ENCODE assay signal across 9 cellular contexts in the genomic region with DNA sequence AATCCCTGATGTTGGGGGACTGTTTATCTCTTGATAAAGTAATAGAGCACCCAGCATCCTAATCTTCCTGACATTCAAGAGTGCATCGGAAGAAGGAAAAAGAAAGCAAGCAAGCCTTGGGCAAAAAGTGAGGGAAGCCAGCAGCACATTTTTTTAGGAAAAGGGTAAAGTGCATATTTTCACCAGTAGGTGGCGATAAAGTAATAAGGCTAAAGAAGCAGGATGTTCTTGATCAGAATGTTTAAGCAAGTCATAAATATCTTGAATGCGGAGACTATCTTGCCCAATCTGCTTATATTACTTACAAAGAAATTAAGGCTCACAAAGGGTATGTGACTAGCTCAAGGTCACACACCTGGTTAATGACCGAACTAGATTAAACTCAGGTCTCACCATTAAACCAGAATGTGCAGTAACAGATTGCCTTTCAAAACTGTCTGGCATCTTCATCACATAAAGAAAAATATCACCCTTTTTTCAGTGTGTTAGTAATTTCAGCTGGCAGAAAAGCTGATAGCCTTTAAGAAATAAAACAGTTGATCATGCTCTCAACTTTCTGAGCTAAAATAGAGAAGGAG.
DNase-seq lines count a peak whose midpoint lies in the region; TF ChIP-seq lines count a peak whose summit lies in the region.
"Had no signal": no experiment of that assay in that cellular context is flagged by ENCODE, and none has a peak within 500 bp of the region (broad histone marks: within the 10 kb centered on the region; RNA-seq: fewer than 3 reads in every experiment).

No MANE protein-coding gene starts in this region.

- 13% methylated on average over 4 of the region's 4 CpGs for whole genome bisulfite sequencing in hepatocyte (ENCODE audit: low lambda C conversion rate, missing lambda C conversion rate)
- WGBS in spleen, 5 donors: 2 to 10% (median 6%) methylated on average over 4 of the region's 4 CpGs

- no peak overlapping the region for H2AFZ ChIP-seq in hepatocyte

- H4K20me1 ChIP-seq in hepatocyte (ENCODE audit: insufficient read depth, poor library complexity, severe bottlenecking): no peaks in the 10 kb centered on the region

- H3K4me2 ChIP-seq in hepatocyte: no peak overlapping the region

- POLR2A ChIA-PET in activated CD4-positive, alpha-beta T cell treated with anti-CD3 and anti-CD28 coated beads, Interleukin-2, amount 10 ng/mL, durations not matched to agents 7 days and 5 days (lab: Charles Lee): no interaction called here

- H3K4me3 ChIP-seq in hepatocyte (no peak overlapping the region), spleen (no peak overlapping the region)

- DNase-seq in activated CD4-positive, alpha-beta T cell treated with anti-CD3 and anti-CD28 coated beads, Interleukin-2, amount 10 ng/mL, durations not matched to agents 7 days and 5 days: peak; percentile 18
- no peak for DNase-seq in activated CD4-positive, alpha-beta T cell treated with anti-CD3 and anti-CD28 coated beads for 1 hour
- DNase-seq in HFFc6 (peak; percentile 65), NCI-H2227 (lab: John Stamatoyannopoulos, UW; ENCODE audit: unreplicated experiment) (peak; percentile 78), amniotic stem cell (lab: John Stamatoyannopoulos, UW) (peak; percentile 24), hepatocyte (ENCODE audit: low spot score) (peak; percentile 74), spleen (no peak)
- no peak for DNase-seq in activated CD4-positive, alpha-beta T cell treated with anti-CD3 and anti-CD28 coated beads, Interleukin-2, amount 50 U/mL, for 1 hour

- H3K4me1 Mint-ChIP-seq in activated CD4-positive, alpha-beta T cell treated with anti-CD3 and anti-CD28 coated beads, Interleukin-2, amount 10 ng/mL, durations not matched to agents 7 days and 5 days: no peaks in the 10 kb centered on the region
- peaks cover 17% of the 10 kb centered on the region for H3K4me1 Mint-ChIP-seq in HFFc6 (ENCODE audit: low read depth)

- H3K36me3 Mint-ChIP-seq in activated CD4-positive, alpha-beta T cell treated with anti-CD3 and anti-CD28 coated beads, Interleukin-2, amount 10 ng/mL, durations not matched to agents 7 days and 5 days (ENCODE audit: low read depth): no peaks in the 10 kb centered on the region
- no peaks in the 10 kb centered on the region for H3K36me3 Mint-ChIP-seq in HFFc6 (ENCODE audit: low read depth)

- H3K27me3 ChIP-seq in hepatocyte (no peaks in the 10 kb centered on the region), spleen (replicated peaks in 1 of 7) (no peaks in the 10 kb centered on the region)

- H3K9me3 ChIP-seq in hepatocyte (ENCODE audit: low read depth) (no peaks in the 10 kb centered on the region), spleen (no peaks in the 10 kb centered on the region)

- no peak overlapping the region for H3K27ac Mint-ChIP-seq in activated CD4-positive, alpha-beta T cell treated with anti-CD3 and anti-CD28 coated beads, Interleukin-2, amount 10 ng/mL, durations not matched to agents 7 days and 5 days
- peak overlapping the region; percentile 12; the same call in 1 of the 2 replicates for H3K27ac Mint-ChIP-seq in HFFc6
- H3K27ac Mint-ChIP-seq: stimulated activated naive CD8-positive, alpha-beta T cell treated with anti-CD3 and anti-CD28 coated beads, Interleukin-15, Interleukin-2, amounts not matched to agents 100 ng/mL and 50 ng/mL, for 24 hours had no signal

- H3K36me3 ChIP-seq in hepatocyte (replicated peaks; ENCODE audit: insufficient read depth, low read depth) (no peaks in the 10 kb centered on the region), spleen (no peaks in the 10 kb centered on the region)

- no peaks in the 10 kb centered on the region for H3K9me2 ChIP-seq in hepatocyte (replicated peaks; ENCODE audit: insufficient read depth)

- no peaks in the 10 kb centered on the region for H3K9me3 Mint-ChIP-seq in activated CD4-positive, alpha-beta T cell treated with anti-CD3 and anti-CD28 coated beads, Interleukin-2, amount 10 ng/mL, durations not matched to agents 7 days and 5 days
- H3K9me3 Mint-ChIP-seq in HFFc6: no peaks in the 10 kb centered on the region
- H3K9me3 Mint-ChIP-seq: stimulated activated naive CD8-positive, alpha-beta T cell treated with anti-CD3 and anti-CD28 coated beads, Interleukin-15, Interleukin-2, amounts not matched to agents 100 ng/mL and 50 ng/mL, for 24 hours had no signal

- TF ChIP-seq POLR2A in spleen (IDR thresholded peaks at IDR 0.05): no peak

- TF ChIP-seq CTCF in HFFc6 (IDR thresholded peaks at IDR 0.05): peak; percentile 96
- TF ChIP-seq CTCF in hepatocyte (IDR thresholded peaks at IDR 0.05; ENCODE audit: poor library complexity): peak; percentile 79
- TF ChIP-seq CTCF in spleen (IDR thresholded peaks at IDR 0.05 in 8 of 11, conservative IDR thresholded peaks at IDR 0.05 in 3 of 11): peak; percentile 65 to 87 (median 83)

- H3K27ac ChIP-seq in hepatocyte (no peak overlapping the region), spleen (no peak overlapping the region)

- H3K4me1 ChIP-seq in hepatocyte (ENCODE audit: insufficient read depth) (no peaks in the 10 kb centered on the region), spleen (peaks cover 0 to 21% (median 12%) of the 10 kb centered on the region in 6 donors)

- intact Hi-C loops in spleen (cut with DNase I; ENCODE audit: low total_unique reads): loop anchor here (5.0 kb wide), 1 partner anchor 222 kb away; no protein-coding TSS in a partner anchor

- CTCF ChIA-PET in activated CD4-positive, alpha-beta T cell treated with anti-CD3 and anti-CD28 coated beads, Interleukin-2, amount 10 ng/mL, durations not matched to agents 7 days and 5 days (lab: Charles Lee): interaction anchor here (0.5 to 1.7 kb wide), 3 partner anchors 27 to 471 kb away, joined by 3 to 4 read pairs (median 3); no protein-coding TSS in a partner anchor

- no peak overlapping the region for H3K4me3 Mint-ChIP-seq in activated CD4-positive, alpha-beta T cell treated with anti-CD3 and anti-CD28 coated beads, Interleukin-2, amount 10 ng/mL, durations not matched to agents 7 days and 5 days
- H3K4me3 Mint-ChIP-seq in HFFc6: peak overlapping the region; percentile 85
- H3K4me3 Mint-ChIP-seq: stimulated activated naive CD8-positive, alpha-beta T cell treated with anti-CD3 and anti-CD28 coated beads, Interleukin-15, Interleukin-2, amounts not matched to agents 100 ng/mL and 50 ng/mL, for 24 hours had no signal

- H3K27me3 Mint-ChIP-seq in activated CD4-positive, alpha-beta T cell treated with anti-CD3 and anti-CD28 coated beads, Interleukin-2, amount 10 ng/mL, durations not matched to agents 7 days and 5 days: peaks cover 25% of the 10 kb centered on the region
- H3K27me3 Mint-ChIP-seq in HFFc6 (ENCODE audit: insufficient read depth): peaks cover 5% of the 10 kb centered on the region

- no peaks in the 10 kb centered on the region for H3K79me2 ChIP-seq in hepatocyte

Comparison
In these comparisons a context has a peak if more than half of its experiments do, and no peak if none do; other contexts are left out.
1. DNase-seq: peak in activated CD4-positive, alpha-beta T cell treated with anti-CD3 and anti-CD28 coated beads, Interleukin-2, amount 10 ng/mL, durations not matched to agents 7 days and 5 days (single experiment), HFFc6 (single experiment), NCI-H2227 (single experiment), amniotic stem cell (single experiment) and hepatocyte (single experiment); none in activated CD4-positive, alpha-beta T cell treated with anti-CD3 and anti-CD28 coated beads for 1 hour (single experiment), spleen (single experiment) and activated CD4-positive, alpha-beta T cell treated with anti-CD3 and anti-CD28 coated beads, Interleukin-2, amount 50 U/mL, for 1 hour (single experiment).
2. Peak in every context shown above with its lines, with median percentiles within 50 percentile points of each other: CTCF ChIP-seq.